In the genomic region with DNA sequence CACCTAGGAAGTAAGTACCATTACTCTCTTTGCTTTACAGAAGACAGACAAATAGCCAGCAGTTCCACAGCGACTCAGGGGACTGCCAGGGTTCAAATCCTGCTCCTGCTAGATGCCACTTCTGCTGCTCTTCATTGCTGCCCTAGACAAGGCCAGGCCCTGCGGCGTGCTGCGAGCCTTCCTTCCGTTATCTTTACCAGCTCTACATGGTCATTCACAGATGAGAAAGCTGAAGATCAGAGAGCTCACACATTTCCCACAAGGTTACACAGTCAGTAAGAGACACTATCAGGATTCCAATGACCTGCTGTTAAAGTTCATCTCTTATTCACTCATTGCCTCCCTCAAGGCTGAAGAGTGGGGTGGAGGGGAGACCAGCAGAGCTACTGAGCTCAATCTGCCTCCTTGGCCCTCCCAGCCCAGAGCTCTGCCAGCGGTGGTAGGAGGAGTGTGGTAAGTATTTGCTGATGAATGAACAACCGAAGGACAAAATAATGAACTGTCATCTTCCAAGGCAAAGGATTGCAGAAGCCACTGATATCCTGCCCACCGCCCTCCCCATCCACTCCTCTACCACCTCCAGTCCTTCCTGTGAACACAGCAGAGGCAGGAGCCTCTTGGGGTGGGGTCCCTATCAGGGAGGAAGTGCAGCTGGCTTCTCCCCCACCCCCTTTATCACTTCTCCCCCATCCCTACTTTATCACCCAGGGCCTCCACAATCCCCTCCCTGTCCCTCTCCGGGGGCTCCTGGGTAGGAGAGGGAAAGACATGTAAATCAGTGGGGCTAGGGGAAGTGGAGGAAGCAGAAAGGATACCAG, we compare ENCODE assay signal across 11 cellular contexts. TPM values are rescaled to one million over a fixed set of nuclear protein-coding genes. Genes with fewer than 3 reads are reported as not detected.
DNase-seq lines count a peak whose midpoint lies in the region; ATAC-seq and TF ChIP-seq lines count a peak whose summit lies in the region.
"Had no signal": no experiment of that assay in that cellular context is flagged by ENCODE, and none has a peak within 500 bp of the region (broad histone marks: within the 10 kb centered on the region; RNA-seq: fewer than 3 reads in every experiment).

No MANE protein-coding gene starts in this region.

- ATAC-seq in central memory CD8-positive, alpha-beta T cell (replicated peaks; ENCODE audit: extremely low read depth, poor library complexity, severe bottlenecking): no peak
- ATAC-seq in stimulated activated naive CD8-positive, alpha-beta T cell treated with anti-CD3 and anti-CD28 coated beads, Interleukin-15, Interleukin-2, amounts not matched to agents 100 U/mL and 50 U/mL, for 24 hours: peak; percentile 35

- H3K4me3 Mint-ChIP-seq in central memory CD8-positive, alpha-beta T cell: no peak overlapping the region

- TF ChIP-seq POLR2A in Raji (IDR thresholded peaks at IDR 0.05; ENCODE audit: insufficient read depth, low read depth, low read length): peak; percentile 32; the same call in 1 of the 2 replicates

- no peaks in the 10 kb centered on the region for H3K27me3 Mint-ChIP-seq in central memory CD8-positive, alpha-beta T cell

- intact Hi-C loops in posterior vena cava (cut with DNase I): loop anchor here (5.0 to 10.0 kb wide), 4 partner anchors 32 to 120 kb away; no protein-coding TSS in a partner anchor

- peaks cover 3% of the 10 kb centered on the region for H3K36me3 Mint-ChIP-seq in central memory CD8-positive, alpha-beta T cell (ENCODE audit: insufficient read depth)

- peak; percentile 64 for DNase-seq in activated effector memory CD4-positive, alpha-beta T cell treated with anti-CD3 and anti-CD28 coated beads, Interleukin-2, amount 50 U/mL, for 16 hours
- no peak for DNase-seq in activated effector memory CD4-positive, alpha-beta T cell treated with Interleukin-2 at 50 U/mL for 16 hours
- no peak for DNase-seq in central memory CD8-positive, alpha-beta T cell (ENCODE audit: low spot score in 2 of 2)
- peak; percentile 58 for DNase-seq in stimulated activated naive CD8-positive, alpha-beta T cell treated with anti-CD3 and anti-CD28 coated beads, Interleukin-15, Interleukin-2, amounts not matched to agents 100 U/mL and 50 U/mL, for 24 hours
- no peak for DNase-seq in midbrain (lab: John Stamatoyannopoulos, UW)
- no peak for DNase-seq in NCI-H2227 treated with DMSO at 0.1 percent for 48 hours (lab: John Stamatoyannopoulos, UW)
- DNase-seq in posterior vena cava (ENCODE audit: low spot score): no peak
- DNase-seq: dermis blood vessel endothelial cell, mammary epithelial cell, NCI-H345 had no signal

- H3K4me1 Mint-ChIP-seq in central memory CD8-positive, alpha-beta T cell: peaks cover 43% of the 10 kb centered on the region

- peak overlapping the region; percentile 81 for H3K27ac Mint-ChIP-seq in central memory CD8-positive, alpha-beta T cell (ENCODE audit: low read depth)

- H3K9me3 Mint-ChIP-seq in central memory CD8-positive, alpha-beta T cell: no peaks in the 10 kb centered on the region

RNA-seq across cellular contexts. Expression of gene HDAC7, which starts 14.7 kb away (rescaled TPM):
- total RNA-seq in posterior vena cava: 100 to 1,000 TPM; 111 to 126 TPM

Comparison
In these comparisons a context has a peak if more than half of its experiments do, and no peak if none do; other contexts are left out.
1. DNase-seq: peak in activated effector memory CD4-positive, alpha-beta T cell treated with anti-CD3 and anti-CD28 coated beads, Interleukin-2, amount 50 U/mL, for 16 hours (single experiment) and stimulated activated naive CD8-positive, alpha-beta T cell treated with anti-CD3 and anti-CD28 coated beads, Interleukin-15, Interleukin-2, amounts not matched to agents 100 U/mL and 50 U/mL, for 24 hours (single experiment); none in activated effector memory CD4-positive, alpha-beta T cell treated with Interleukin-2 at 50 U/mL for 16 hours (single experiment), central memory CD8-positive, alpha-beta T cell (0 of 2), midbrain (single experiment), NCI-H2227 treated with DMSO at 0.1 percent for 48 hours (single experiment) and posterior vena cava (single experiment).